Comparison of ENCODE assay signal across 22 cellular contexts in genomic region chr2:61845320-61845719, GRCh38. TPM values are rescaled to one million over a fixed set of nuclear protein-coding genes. Genes with fewer than 3 reads are reported as not detected.
DNase-seq lines count a peak whose midpoint lies in the region; ATAC-seq, FAIRE-seq and TF ChIP-seq lines count a peak whose summit lies in the region.
"Had no signal": no experiment of that assay in that cellular context is flagged by ENCODE, and none has a peak within 500 bp of the region (broad histone marks: within the 10 kb centered on the region; RNA-seq: fewer than 3 reads in every experiment).

No MANE protein-coding gene starts in this region.

- H4K20me1 ChIP-seq in K562 (replicated peaks; ENCODE audit: control insufficient read depth, insufficient read depth, low read length): no peaks in the 10 kb centered on the region
- H4K20me1 ChIP-seq: BLaER1 had no signal

- H3K4me1 ChIP-seq in A549 (no peaks in the 10 kb centered on the region), K562 (replicated peaks in 1 of 2; ENCODE audit: control insufficient read depth in 2 of 2, insufficient read depth in 2 of 2, low read length in 2 of 2) (no peaks in the 10 kb centered on the region)
- H3K4me1 ChIP-seq: BE2C, Caco-2 had no signal

- no peaks in the 10 kb centered on the region for H3K27me3 Mint-ChIP-seq in activated T-cell treated with anti-CD3 and anti-CD28 coated beads, Interleukin-2, amount 50 U/mL, for 4 hours (ENCODE audit: low read depth)
- H3K27me3 Mint-ChIP-seq: CD4-positive, alpha-beta memory T cell; CD4-positive, CD25-positive, alpha-beta regulatory T cell had no signal

- H3K79me2 ChIP-seq in K562 (ENCODE audit: control insufficient read depth, insufficient read depth, low read length): no peaks in the 10 kb centered on the region

- H3K4me3 ChIP-seq in A549: no peak overlapping the region
- no peak overlapping the region for H3K4me3 ChIP-seq in K562
- H3K4me3 ChIP-seq: BLaER1 had no signal

- no peak overlapping the region for H2AFZ ChIP-seq in K562 (ENCODE audit: low read depth, low read length)

- no peaks in the 10 kb centered on the region for H3K9me3 Mint-ChIP-seq in activated T-cell treated with anti-CD3 and anti-CD28 coated beads, Interleukin-2, amount 50 U/mL, for 4 hours
- H3K9me3 Mint-ChIP-seq: CD14-positive monocyte; CD4-positive, alpha-beta memory T cell; CD4-positive, CD25-positive, alpha-beta regulatory T cell; CD8-positive, alpha-beta memory T cell had no signal

- H3K9ac ChIP-seq in K562 (ENCODE audit: insufficient read depth in 1 of 2, low read depth in 2 of 2, low read length in 2 of 2): no peak overlapping the region
- H3K9ac ChIP-seq: BLaER1 had no signal

- TF ChIP-seq POLR2A in A549 (IDR thresholded peaks at IDR 0.05; ENCODE audit: low read length) (no peak), K562 (conservative IDR thresholded peaks at IDR 0.05) (no peak)

- FAIRE-seq in A549 (lab: Jason Lieb, UNC) (no peak), K562 (lab: Jason Lieb, UNC) (no peak)
- FAIRE-seq: D721Med, G401.6, GM12891, GM19239 had no signal

- intact Hi-C loops in K562 (cut with micrococcal nuclease): no loop called here

- H3K27ac ChIP-seq in A549 (no peak overlapping the region), K562 (ENCODE audit: extremely low read depth, low read depth, low read length) (no peak overlapping the region)
- H3K27ac ChIP-seq: 22Rv1, BLaER1 had no signal

- H3K36me3 ChIP-seq in K562 (ENCODE audit: control insufficient read depth, insufficient read depth, low read length): no peaks in the 10 kb centered on the region
- H3K36me3 ChIP-seq: BE2C had no signal

- DNase-seq in DMS53 (lab: John Stamatoyannopoulos, UW) (peak; percentile 33), DMS53 treated with DMSO at 0.1 percent for 48 hours (lab: John Stamatoyannopoulos, UW; ENCODE audit: unreplicated experiment) (no peak), A549 (ENCODE audit: low read depth in 1 of 2, low spot score in 1 of 2) (no peak), K562 (ENCODE audit: extremely low read depth in 1 of 4, low spot score in 3 of 4) (no peak)
- DNase-seq in activated T-cell treated with anti-CD3 and anti-CD28 coated beads, Interleukin-2, amount 50 U/mL, for 4 hours: no peak
- DNase-seq: ACHN; BE2C; C1 segment of cervical spinal cord; Caco-2; Calu3; CD4-positive, alpha-beta memory T cell; CD4-positive, CD25-positive, alpha-beta regulatory T cell; CD8-positive, alpha-beta memory T cell; DMS79 treated with DMSO at 0.1 percent for 48 hours; GF-D8 had no signal

- WGBS in A549 (ENCODE audit: missing lambda C conversion rate): 68% methylated on average over 3 of the region's 3 CpGs
- 8% methylated on average over 3 of the region's 3 CpGs for WGBS in K562 (ENCODE audit: insufficient coverage, low coverage, missing lambda C conversion rate)

- ATAC-seq in A549 (no peak), K562 (no peak)
- ATAC-seq in activated T-cell treated with anti-CD3 and anti-CD28 coated beads, Interleukin-2, amount 50 U/mL, for 4 hours: no peak

- no TSS peak for BruUV-seq in K562 (replicated peaks; lab: Mats Ljungman, UMichigan)

- no peak for TF ChIP-seq CTCF in A549 (IDR thresholded peaks at IDR 0.05)
- no peak for TF ChIP-seq CTCF in K562 (IDR thresholded peaks at IDR 0.05 in 2 of 3, conservative IDR thresholded peaks at IDR 0.05 in 1 of 3; ENCODE audit: insufficient read depth in 2 of 3, low read depth in 1 of 3, low read length in 3 of 3)

- no peak for TF ChIP-seq RAD21 in A549 (conservative IDR thresholded peaks at IDR 0.05 in 1 of 2, IDR thresholded peaks at IDR 0.05 in 1 of 2)
- TF ChIP-seq RAD21 in K562 (CRISPR knock-in tag; conservative IDR thresholded peaks at IDR 0.05 in 1 of 2, IDR thresholded peaks at IDR 0.05 in 1 of 2): no peak

- no peak for TF ChIP-seq EP300 in A549 (IDR thresholded peaks at IDR 0.05)
- no peak for TF ChIP-seq EP300 in K562 (IDR thresholded peaks at IDR 0.05; ENCODE audit: low read length)

- POLR2A ChIA-PET in A549 (lab: Yijun Ruan, JAX) (interaction anchor here (0.6 to 1.2 kb wide), 3 partner anchors 9 to 159 kb away, joined by 3 to 4 read pairs (median 3); partner anchors contain the start of gene FAM161A), K562 (lab: Yijun Ruan, JAX) (interaction anchor here (0.6 kb wide), 1 partner anchor 14 kb away, joined by 3 read pairs; no protein-coding TSS in a partner anchor)

- no peak overlapping the region for H3K4me3 Mint-ChIP-seq in activated T-cell treated with anti-CD3 and anti-CD28 coated beads, Interleukin-2, amount 50 U/mL, for 4 hours
- H3K4me3 Mint-ChIP-seq: CD14-positive monocyte; CD4-positive, alpha-beta memory T cell had no signal

- no peaks in the 10 kb centered on the region for H3K9me3 ChIP-seq in A549
- H3K9me3 ChIP-seq in K562 (replicated peaks; ENCODE audit: control insufficient read depth, insufficient read depth, low read depth, low read length): no peaks in the 10 kb centered on the region
- H3K9me3 ChIP-seq: BE2C, BLaER1, Caco-2 had no signal

- H3K4me2 ChIP-seq in A549 (no peak overlapping the region), K562 (ENCODE audit: insufficient read depth, low read length) (no peak overlapping the region)
- H3K4me2 ChIP-seq: BLaER1 had no signal

- CTCF ChIA-PET in A549 (lab: Yijun Ruan, JAX): interaction anchor here (0.9 to 1.2 kb wide), 4 partner anchors 14 to 187 kb away, joined by 3 to 4 read pairs (median 3); no protein-coding TSS in a partner anchor
- CTCF ChIA-PET in K562 (lab: Yijun Ruan, JAX; ENCODE audit: low intra/inter-chr PET ratio): no interaction called here

- H3K4me1 Mint-ChIP-seq in activated T-cell treated with anti-CD3 and anti-CD28 coated beads, Interleukin-2, amount 50 U/mL, for 4 hours (ENCODE audit: low read depth): no peaks in the 10 kb centered on the region
- H3K4me1 Mint-ChIP-seq: CD14-positive monocyte; CD4-positive, alpha-beta memory T cell; CD4-positive, CD25-positive, alpha-beta regulatory T cell; CD8-positive, alpha-beta memory T cell had no signal

- H3K27me3 ChIP-seq in K562 (ENCODE audit: control insufficient read depth in 2 of 2, insufficient read depth in 2 of 2, low read length in 2 of 2): peaks cover 0 to 3% of the 10 kb centered on the region in 2 experiments; a peak in 2 of 5 replicates
- H3K27me3 ChIP-seq: BE2C, BLaER1 had no signal

- no peaks in the 10 kb centered on the region for H3K36me3 Mint-ChIP-seq in activated T-cell treated with anti-CD3 and anti-CD28 coated beads, Interleukin-2, amount 50 U/mL, for 4 hours (ENCODE audit: insufficient read depth)
- H3K36me3 Mint-ChIP-seq: CD14-positive monocyte had no signal

- H3K9me1 ChIP-seq in K562 (ENCODE audit: control insufficient read depth, insufficient read depth, low read length): no peaks in the 10 kb centered on the region

- in situ Hi-C loops in K562 (cut with MboI): no loop called here

RNA-seq across cellular contexts. Expression of gene FAM161A, which starts 8.5 kb away (rescaled TPM):
- polyA plus RNA-seq in A549 (2011; rRNA removed) (5.8 and 10.0 TPM in 2 replicates), A549 (2017; fragmentation: RNase III; extraction: RNeasy Plus Mini Kit Qiagen cat#74134 plus additional on column Dnase treatment) (11.0 to 12.3 TPM (median 11.8 TPM) in 3 replicates), K562 (2011; rRNA removed) (0.35 and 0.45 TPM in 2 replicates), K562 (2014; fragmentation: Illumina TruSeq; extraction: Trizol) (1.00 and 1.0 TPM in 2 replicates), K562 (2014; fragmentation: Nextera tagmentation; extraction: Ambion mirVana) (under 1 TPM; 0.29 to 0.39 TPM), K562 (2014; rRNA removed) (0.63 and 1.3 TPM in 2 replicates)
- 1.2 and 1.3 TPM in 2 replicates for polyA plus RNA-seq in A549 (2012; cell fraction: cytosol; rRNA removed)
- 1.3 and 2.7 TPM in 2 replicates for polyA plus RNA-seq in A549 (2012; cell fraction: nucleus; rRNA removed)
- 1.3 and 1.9 TPM in 2 replicates for polyA minus RNA-seq in A549 (2011; rRNA and poly(A)+ RNA removed)
- total RNA-seq in K562 (2011; cell fraction: chromatin; rRNA removed; ENCODE audit: low replicate concordance): 0.53 and 2.1 TPM in 2 replicates
- total RNA-seq in K562 (2011; cell fraction: nucleolus; rRNA removed): 0.33 and 0.66 TPM in 2 replicates
- 0.46 and 0.59 TPM in 2 replicates for total RNA-seq in K562 (2011; cell fraction: nucleoplasm; rRNA removed)
- total RNA-seq in K562 (2014; rRNA removed) (0.27 and 0.82 TPM in 2 replicates), K562 (2014; rRNA removed; fragmentation: Illumina TruSeq; extraction: Trizol) (1.4 and 1.6 TPM in 2 replicates), K562 (2015; rRNA removed; fragmentation: Illumina TruSeq; extraction: Trizol) (1.0 and 1.4 TPM in 2 replicates), K562 (2021) (0.72 and 0.80 TPM in 2 replicates)
- polyA plus RNA-seq in K562 (2011; cell fraction: cytosol; rRNA removed): 0.04 and 0.15 TPM in 2 replicates
- 0.37 and 0.58 TPM in 2 replicates for polyA plus RNA-seq in K562 (2011; cell fraction: nucleus; rRNA removed)
- polyA plus RNA-seq in K562 (2012): 0.40 and 0.57 TPM in 2 replicates
- polyA minus RNA-seq in K562 (2011; rRNA and poly(A)+ RNA removed): 0.46 and 0.51 TPM in 2 replicates
- not detected in 2 replicates for polyA minus RNA-seq in K562 (2011; cell fraction: cytosol; rRNA and poly(A)+ RNA removed)
- polyA minus RNA-seq in K562 (2011; cell fraction: nucleus; rRNA and poly(A)+ RNA removed): 0.40 and 0.67 TPM in 2 replicates
- 1 to 10 TPM; 2.5 to 3.0 (median 2.6) TPM for total RNA-seq in activated T-cell treated with anti-CD3 and anti-CD28 coated beads, Interleukin-2, amount 50 U/mL, for 4 hours

RNA-seq across cellular contexts. Expression of gene CCT4, which starts 43.1 kb away (rescaled TPM):
- polyA plus RNA-seq in A549 (2011; rRNA removed) (307 and 352 TPM in 2 replicates), A549 (2017; fragmentation: RNase III; extraction: RNeasy Plus Mini Kit Qiagen cat#74134 plus additional on column Dnase treatment) (355 to 405 TPM (median 361 TPM) in 3 replicates), K562 (2011; rRNA removed) (230 and 345 TPM in 2 replicates), K562 (2014; fragmentation: Illumina TruSeq; extraction: Trizol) (303 and 305 TPM in 2 replicates), K562 (2014; fragmentation: Nextera tagmentation; extraction: Ambion mirVana) (100 to 1,000 TPM; 101 to 157 TPM), K562 (2014; rRNA removed) (228 and 263 TPM in 2 replicates)
- polyA plus RNA-seq in A549 (2012; cell fraction: cytosol; rRNA removed): 149 TPM in 2 replicates
- polyA plus RNA-seq in A549 (2012; cell fraction: nucleus; rRNA removed): 89.2 and 112 TPM in 2 replicates
- polyA minus RNA-seq in A549 (2011; rRNA and poly(A)+ RNA removed): 102 and 120 TPM in 2 replicates
- 61.0 and 77.5 TPM in 2 replicates for total RNA-seq in K562 (2011; cell fraction: chromatin; rRNA removed; ENCODE audit: low replicate concordance)
- 53.8 and 58.2 TPM in 2 replicates for total RNA-seq in K562 (2011; cell fraction: nucleolus; rRNA removed)
- 73.7 and 82.9 TPM in 2 replicates for total RNA-seq in K562 (2011; cell fraction: nucleoplasm; rRNA removed)
- total RNA-seq in K562 (2014; rRNA removed) (247 and 314 TPM in 2 replicates), K562 (2014; rRNA removed; fragmentation: Illumina TruSeq; extraction: Trizol) (367 and 401 TPM in 2 replicates), K562 (2015; rRNA removed; fragmentation: Illumina TruSeq; extraction: Trizol) (334 and 336 TPM in 2 replicates), K562 (2021) (368 and 369 TPM in 2 replicates)
- polyA plus RNA-seq in K562 (2011; cell fraction: cytosol; rRNA removed): 96.7 and 163 TPM in 2 replicates
- 72.5 and 101 TPM in 2 replicates for polyA plus RNA-seq in K562 (2011; cell fraction: nucleus; rRNA removed)
- 283 and 320 TPM in 2 replicates for polyA plus RNA-seq in K562 (2012)
- polyA minus RNA-seq in K562 (2011; rRNA and poly(A)+ RNA removed): 268 and 284 TPM in 2 replicates
- 186 and 192 TPM in 2 replicates for polyA minus RNA-seq in K562 (2011; cell fraction: cytosol; rRNA and poly(A)+ RNA removed)
- polyA minus RNA-seq in K562 (2011; cell fraction: nucleus; rRNA and poly(A)+ RNA removed): 34.2 and 51.4 TPM in 2 replicates
- total RNA-seq in activated T-cell treated with anti-CD3 and anti-CD28 coated beads, Interleukin-2, amount 50 U/mL, for 4 hours: 100 to 1,000 TPM; 392 to 466 (median 441) TPM
